ENCODE assay signal across 18 cellular contexts in the genomic region with DNA sequence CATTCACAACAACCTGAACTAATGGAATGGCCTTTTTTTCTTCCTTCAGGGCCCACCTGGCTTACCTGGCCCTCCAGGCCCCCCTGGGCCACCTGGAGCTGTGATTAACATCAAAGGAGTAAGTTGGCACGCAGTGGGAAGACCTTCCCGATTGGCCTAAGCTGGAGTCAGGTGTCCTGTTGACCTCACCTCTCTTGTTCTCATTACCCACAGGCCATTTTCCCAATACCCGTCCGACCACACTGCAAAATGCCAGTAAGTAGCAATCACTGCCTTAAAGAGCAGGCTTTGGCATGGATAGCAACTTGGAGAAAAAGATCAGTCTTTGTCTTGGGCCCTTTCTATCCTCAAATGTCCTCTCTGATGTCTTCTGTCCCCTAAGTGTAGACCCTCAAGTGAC. TPM values are rescaled to one million over a fixed set of nuclear protein-coding genes. Genes with fewer than 3 reads are reported as not detected.
DNase-seq lines count a peak whose midpoint lies in the region; ATAC-seq and TF ChIP-seq lines count a peak whose summit lies in the region.
"Had no signal": no experiment of that assay in that cellular context is flagged by ENCODE, and none has a peak within 500 bp of the region (broad histone marks: within the 10 kb centered on the region; RNA-seq: fewer than 3 reads in every experiment).

No MANE protein-coding gene starts in this region.

- H3K9me3 ChIP-seq in muscle layer of duodenum (ENCODE audit: control insufficient read depth in 1 of 2, low read length in 2 of 2): no peaks in the 10 kb centered on the region

- H3K36me3 Mint-ChIP-seq in activated CD8-positive, alpha-beta T cell treated with anti-CD3 and anti-CD28 coated beads, Interleukin-2, amount 10 ng/mL, durations not matched to agents 7 days and 5 days (ENCODE audit: low read depth): peaks cover 13% of the 10 kb centered on the region
- H3K36me3 Mint-ChIP-seq in activated CD8-positive, alpha-beta T cell treated with anti-CD3 and anti-CD28 coated beads for 36 hours (ENCODE audit: low read depth): no peaks in the 10 kb centered on the region
- no peaks in the 10 kb centered on the region for H3K36me3 Mint-ChIP-seq in stimulated activated effector memory CD8-positive, alpha-beta T cell treated with anti-CD3 and anti-CD28 coated beads, Interleukin-12 subunit alpha, Interleukin-12 subunit beta, amount 100 ng/mL, for 72 hours
- H3K36me3 Mint-ChIP-seq: CD4-positive, CD25-positive, alpha-beta regulatory T cell had no signal

- TF ChIP-seq CTCF in activated CD8-positive, alpha-beta T cell treated with anti-CD3 and anti-CD28 coated beads for 36 hours (IDR thresholded peaks at IDR 0.05): no peak
- no peak for TF ChIP-seq CTCF in brain microvascular endothelial cell (IDR thresholded peaks at IDR 0.05; ENCODE audit: low read depth, low read length, missing control alignments)

- H3K9me3 Mint-ChIP-seq in activated CD8-positive, alpha-beta T cell treated with anti-CD3 and anti-CD28 coated beads, Interleukin-2, amount 10 ng/mL, durations not matched to agents 7 days and 5 days (ENCODE audit: insufficient read depth): peaks cover 12% of the 10 kb centered on the region
- H3K9me3 Mint-ChIP-seq in activated CD8-positive, alpha-beta T cell treated with anti-CD3 and anti-CD28 coated beads for 36 hours: no peaks in the 10 kb centered on the region
- no peaks in the 10 kb centered on the region for H3K9me3 Mint-ChIP-seq in stimulated activated effector memory CD8-positive, alpha-beta T cell treated with anti-CD3 and anti-CD28 coated beads, Interleukin-12 subunit alpha, Interleukin-12 subunit beta, amount 100 ng/mL, for 72 hours

- CTCF ChIA-PET in activated CD8-positive, alpha-beta T cell treated with anti-CD3 and anti-CD28 coated beads, Interleukin-2, amount 10 ng/mL, durations not matched to agents 7 days and 5 days (lab: Charles Lee): interaction anchor here (0.6 to 1.2 kb wide), 4 partner anchors 9 to 50 kb away, joined by 3 to 4 read pairs (median 3); no protein-coding TSS in a partner anchor
- CTCF ChIA-PET in activated CD8-positive, alpha-beta T cell treated with anti-CD3 and anti-CD28 coated beads for 36 hours (lab: Charles Lee): interaction anchor here (1.3 kb wide), 2 partner anchors 12 to 50 kb away, joined by 3 read pairs; no protein-coding TSS in a partner anchor

- no peaks in the 10 kb centered on the region for H3K27me3 Mint-ChIP-seq in activated CD8-positive, alpha-beta T cell treated with anti-CD3 and anti-CD28 coated beads, Interleukin-2, amount 10 ng/mL, durations not matched to agents 7 days and 5 days (ENCODE audit: low read depth)
- H3K27me3 Mint-ChIP-seq in activated CD8-positive, alpha-beta T cell treated with anti-CD3 and anti-CD28 coated beads for 36 hours: peaks cover 1% of the 10 kb centered on the region
- H3K27me3 Mint-ChIP-seq: B cell; CD4-positive, CD25-positive, alpha-beta regulatory T cell had no signal

- no peaks in the 10 kb centered on the region for H3K27me3 ChIP-seq in brain microvascular endothelial cell (replicated peaks)
- no peaks in the 10 kb centered on the region for H3K27me3 ChIP-seq in muscle layer of duodenum (ENCODE audit: low read depth, low read length)
- H3K27me3 ChIP-seq: MG63 had no signal

- no peaks in the 10 kb centered on the region for H3K36me3 ChIP-seq in brain microvascular endothelial cell (replicated peaks)
- H3K36me3 ChIP-seq in muscle layer of duodenum (ENCODE audit: control insufficient read depth in 1 of 2, insufficient read depth in 2 of 2, low read length in 2 of 2): peaks cover 3 to 47% of the 10 kb centered on the region in 2 donors
- H3K36me3 ChIP-seq: MG63 had no signal

- in situ Hi-C loops in brain microvascular endothelial cell (cut with HindIII; ENCODE audit: low pct_ligation_motif_present, low sequenced_read_pairs): no loop called here

- H3K4me1 Mint-ChIP-seq in activated CD8-positive, alpha-beta T cell treated with anti-CD3 and anti-CD28 coated beads, Interleukin-2, amount 10 ng/mL, durations not matched to agents 7 days and 5 days (ENCODE audit: low read depth): peaks cover 70% of the 10 kb centered on the region
- peaks cover 28% of the 10 kb centered on the region for H3K4me1 Mint-ChIP-seq in activated CD8-positive, alpha-beta T cell treated with anti-CD3 and anti-CD28 coated beads for 36 hours (ENCODE audit: low read depth)
- H3K4me1 Mint-ChIP-seq in stimulated activated effector memory CD8-positive, alpha-beta T cell treated with anti-CD3 and anti-CD28 coated beads, Interleukin-12 subunit alpha, Interleukin-12 subunit beta, amount 100 ng/mL, for 72 hours: peaks cover 76% of the 10 kb centered on the region

- H3K4me3 Mint-ChIP-seq in activated CD8-positive, alpha-beta T cell treated with anti-CD3 and anti-CD28 coated beads, Interleukin-2, amount 10 ng/mL, durations not matched to agents 7 days and 5 days: no peak overlapping the region
- H3K4me3 Mint-ChIP-seq in activated CD8-positive, alpha-beta T cell treated with anti-CD3 and anti-CD28 coated beads for 36 hours: no peak overlapping the region
- H3K4me3 Mint-ChIP-seq in stimulated activated effector memory CD8-positive, alpha-beta T cell treated with anti-CD3 and anti-CD28 coated beads, Interleukin-12 subunit alpha, Interleukin-12 subunit beta, amount 100 ng/mL, for 72 hours: no peak overlapping the region
- H3K4me3 Mint-ChIP-seq: B cell; CD4-positive, CD25-positive, alpha-beta regulatory T cell had no signal

- no peak overlapping the region for H3K4me3 ChIP-seq in brain microvascular endothelial cell (ENCODE audit: low read depth, low read length)
- H3K4me3 ChIP-seq in muscle layer of duodenum (ENCODE audit: low read depth in 1 of 2, low read length in 2 of 2): no peak overlapping the region
- H3K4me3 ChIP-seq: MG63 had no signal

- ATAC-seq in activated CD8-positive, alpha-beta T cell treated with anti-CD3 and anti-CD28 coated beads, Interleukin-2, amount 10 ng/mL, durations not matched to agents 7 days and 5 days: no peak
- no peak for ATAC-seq in activated CD8-positive, alpha-beta T cell treated with anti-CD3 and anti-CD28 coated beads for 36 hours
- ATAC-seq in stimulated activated effector memory CD8-positive, alpha-beta T cell treated with anti-CD3 and anti-CD28 coated beads, Interleukin-12 subunit alpha, Interleukin-12 subunit beta, amount 100 ng/mL, for 72 hours: no peak

- POLR2A ChIA-PET in activated CD8-positive, alpha-beta T cell treated with anti-CD3 and anti-CD28 coated beads, Interleukin-2, amount 10 ng/mL, durations not matched to agents 7 days and 5 days (lab: Charles Lee): interaction anchor here (0.9 to 1.0 kb wide), 2 partner anchors 14 to 45 kb away, joined by 3 read pairs; no protein-coding TSS in a partner anchor
- POLR2A ChIA-PET in activated CD8-positive, alpha-beta T cell treated with anti-CD3 and anti-CD28 coated beads for 36 hours (lab: Charles Lee): no interaction called here

- no peaks in the 10 kb centered on the region for H3K4me1 ChIP-seq in muscle layer of duodenum (ENCODE audit: control insufficient read depth in 1 of 2, insufficient read depth in 2 of 2, low read length in 2 of 2)

- H3K27ac ChIP-seq in brain microvascular endothelial cell (peak overlapping the region; percentile 23), muscle layer of duodenum (ENCODE audit: low read length) (peak overlapping the region; percentile 18)
- H3K27ac ChIP-seq: HL-60 had no signal

- intact Hi-C loops in activated CD8-positive, alpha-beta T cell treated with anti-CD3 and anti-CD28 coated beads for 36 hours (cut with micrococcal nuclease): no loop called here

- peak overlapping the region; percentile 61 for H3K27ac Mint-ChIP-seq in activated CD8-positive, alpha-beta T cell treated with anti-CD3 and anti-CD28 coated beads, Interleukin-2, amount 10 ng/mL, durations not matched to agents 7 days and 5 days
- H3K27ac Mint-ChIP-seq in activated CD8-positive, alpha-beta T cell treated with anti-CD3 and anti-CD28 coated beads for 36 hours: no peak overlapping the region
- H3K27ac Mint-ChIP-seq in stimulated activated effector memory CD8-positive, alpha-beta T cell treated with anti-CD3 and anti-CD28 coated beads, Interleukin-12 subunit alpha, Interleukin-12 subunit beta, amount 100 ng/mL, for 72 hours: peak overlapping the region; percentile 18
- H3K27ac Mint-ChIP-seq: B cell had no signal

- no peak for DNase-seq in activated CD8-positive, alpha-beta T cell treated with anti-CD3 and anti-CD28 coated beads, Interleukin-2, amount 10 ng/mL, durations not matched to agents 7 days and 5 days
- no peak for DNase-seq in activated CD8-positive, alpha-beta T cell treated with anti-CD3 and anti-CD28 coated beads for 36 hours
- DNase-seq in brain microvascular endothelial cell (no peak), cerebellar nuclear complex (lab: John Stamatoyannopoulos, UW) (no peak), NCI-H748 treated with DMSO at 0.1 percent for 48 hours (lab: John Stamatoyannopoulos, UW) (no peak)
- DNase-seq in stimulated activated effector memory CD8-positive, alpha-beta T cell treated with anti-CD3 and anti-CD28 coated beads, Interleukin-12 subunit alpha, Interleukin-12 subunit beta, amount 100 ng/mL, for 72 hours (ENCODE audit: low spot score in 2 of 2): no peak
- DNase-seq in stimulated activated naive CD4-positive, alpha-beta T cell treated with Interleukin-2 at 50 U/mL for 16 hours (lab: John Stamatoyannopoulos, UW): no peak
- DNase-seq: CD4-positive, CD25-positive, alpha-beta regulatory T cell; COR-L47; DMS 273 treated with DMSO at 0.1 percent for 48 hours; GF-D8; NCI-H1048; NCI-H446; NK-92 treated with Interleukin-12 subunit alpha and Interleukin-12 subunit beta, amount 100 ng/mL, for 24 hours had no signal

RNA-seq across cellular contexts. Expression of gene TGFBR1, which starts 55.3 kb away (rescaled TPM):
- total RNA-seq in activated CD8-positive, alpha-beta T cell treated with anti-CD3 and anti-CD28 coated beads, Interleukin-2, amount 10 ng/mL, durations not matched to agents 7 days and 5 days: 10 to 100 TPM; 90.1 to 90.9 TPM
- 10 to 100 TPM; 34.3 to 36.5 TPM for total RNA-seq in activated CD8-positive, alpha-beta T cell treated with anti-CD3 and anti-CD28 coated beads for 36 hours
